1 cellular context compared by ENCODE assay signal in the genomic region with DNA sequence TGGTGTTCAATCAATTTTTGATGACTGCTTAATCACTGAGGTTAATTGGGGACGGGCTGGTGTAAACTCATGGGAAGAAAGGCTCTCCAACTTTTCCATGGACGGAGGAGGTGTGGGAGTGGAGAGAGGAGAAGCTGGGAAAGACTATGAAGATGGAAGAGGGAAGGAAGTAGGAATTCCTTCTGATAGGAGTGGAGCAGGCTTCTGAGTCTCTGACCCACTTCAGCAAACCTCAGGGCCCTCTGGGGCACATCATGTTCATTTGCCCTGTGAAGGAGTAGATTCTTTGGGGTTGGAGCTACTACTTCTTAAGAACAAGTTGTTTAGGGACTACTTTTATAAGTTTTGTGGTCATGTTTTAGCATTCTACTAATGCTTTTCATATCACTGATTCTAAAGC.
TF ChIP-seq lines count a peak whose summit lies in the region.

No MANE protein-coding gene starts in this region.

TF ChIP-seq in WTC11, 78 proteins besides CTCF, POLR2A, EP300 and RAD21 (continued from another document):
- TF ChIP-seq, protein P1, sequence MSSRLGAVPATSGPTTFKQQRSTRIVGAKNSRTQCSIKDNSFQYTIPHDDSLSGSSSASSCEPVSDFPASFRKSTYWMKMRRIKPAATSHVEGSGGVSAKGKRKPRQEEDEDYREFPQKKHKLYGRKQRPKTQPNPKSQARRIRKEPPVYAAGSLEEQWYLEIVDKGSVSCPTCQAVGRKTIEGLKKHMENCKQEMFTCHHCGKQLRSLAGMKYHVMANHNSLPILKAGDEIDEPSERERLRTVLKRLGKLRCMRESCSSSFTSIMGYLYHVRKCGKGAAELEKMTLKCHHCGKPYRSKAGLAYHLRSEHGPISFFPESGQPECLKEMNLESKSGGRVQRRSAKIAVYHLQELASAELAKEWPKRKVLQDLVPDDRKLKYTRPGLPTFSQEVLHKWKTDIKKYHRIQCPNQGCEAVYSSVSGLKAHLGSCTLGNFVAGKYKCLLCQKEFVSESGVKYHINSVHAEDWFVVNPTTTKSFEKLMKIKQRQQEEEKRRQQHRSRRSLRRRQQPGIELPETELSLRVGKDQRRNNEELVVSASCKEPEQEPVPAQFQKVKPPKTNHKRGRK (CRISPR knock-in tag; IDR thresholded peaks at IDR 0.05; ENCODE audit: borderline replicate concordance), result no peak
- TF ChIP-seq CREM (CRISPR knock-in tag; IDR thresholded peaks at IDR 0.05), result no peak
- no peak for TF ChIP-seq NR2C2 (CRISPR knock-in tag; IDR thresholded peaks at IDR 0.05)
- TF ChIP-seq, protein P2, sequence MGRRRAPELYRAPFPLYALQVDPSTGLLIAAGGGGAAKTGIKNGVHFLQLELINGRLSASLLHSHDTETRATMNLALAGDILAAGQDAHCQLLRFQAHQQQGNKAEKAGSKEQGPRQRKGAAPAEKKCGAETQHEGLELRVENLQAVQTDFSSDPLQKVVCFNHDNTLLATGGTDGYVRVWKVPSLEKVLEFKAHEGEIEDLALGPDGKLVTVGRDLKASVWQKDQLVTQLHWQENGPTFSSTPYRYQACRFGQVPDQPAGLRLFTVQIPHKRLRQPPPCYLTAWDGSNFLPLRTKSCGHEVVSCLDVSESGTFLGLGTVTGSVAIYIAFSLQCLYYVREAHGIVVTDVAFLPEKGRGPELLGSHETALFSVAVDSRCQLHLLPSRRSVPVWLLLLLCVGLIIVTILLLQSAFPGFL (CRISPR knock-in tag; IDR thresholded peaks at IDR 0.05; ENCODE audit: borderline replicate concordance), result no peak
- no peak for TF ChIP-seq ETV6 (CRISPR knock-in tag; IDR thresholded peaks at IDR 0.05)
- TF ChIP-seq, protein P3, sequence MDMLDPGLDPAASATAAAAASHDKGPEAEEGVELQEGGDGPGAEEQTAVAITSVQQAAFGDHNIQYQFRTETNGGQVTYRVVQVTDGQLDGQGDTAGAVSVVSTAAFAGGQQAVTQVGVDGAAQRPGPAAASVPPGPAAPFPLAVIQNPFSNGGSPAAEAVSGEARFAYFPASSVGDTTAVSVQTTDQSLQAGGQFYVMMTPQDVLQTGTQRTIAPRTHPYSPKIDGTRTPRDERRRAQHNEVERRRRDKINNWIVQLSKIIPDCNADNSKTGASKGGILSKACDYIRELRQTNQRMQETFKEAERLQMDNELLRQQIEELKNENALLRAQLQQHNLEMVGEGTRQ (CRISPR knock-in tag; IDR thresholded peaks at IDR 0.05), result no peak
- TF ChIP-seq TCF7 (CRISPR knock-in tag; IDR thresholded peaks at IDR 0.05; ENCODE audit: low read depth), result no peak
- TF ChIP-seq, protein P4, sequence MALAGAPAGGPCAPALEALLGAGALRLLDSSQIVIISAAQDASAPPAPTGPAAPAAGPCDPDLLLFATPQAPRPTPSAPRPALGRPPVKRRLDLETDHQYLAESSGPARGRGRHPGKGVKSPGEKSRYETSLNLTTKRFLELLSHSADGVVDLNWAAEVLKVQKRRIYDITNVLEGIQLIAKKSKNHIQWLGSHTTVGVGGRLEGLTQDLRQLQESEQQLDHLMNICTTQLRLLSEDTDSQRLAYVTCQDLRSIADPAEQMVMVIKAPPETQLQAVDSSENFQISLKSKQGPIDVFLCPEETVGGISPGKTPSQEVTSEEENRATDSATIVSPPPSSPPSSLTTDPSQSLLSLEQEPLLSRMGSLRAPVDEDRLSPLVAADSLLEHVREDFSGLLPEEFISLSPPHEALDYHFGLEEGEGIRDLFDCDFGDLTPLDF (CRISPR knock-in tag; IDR thresholded peaks at IDR 0.05), result no peak
- TF ChIP-seq, protein P5, sequence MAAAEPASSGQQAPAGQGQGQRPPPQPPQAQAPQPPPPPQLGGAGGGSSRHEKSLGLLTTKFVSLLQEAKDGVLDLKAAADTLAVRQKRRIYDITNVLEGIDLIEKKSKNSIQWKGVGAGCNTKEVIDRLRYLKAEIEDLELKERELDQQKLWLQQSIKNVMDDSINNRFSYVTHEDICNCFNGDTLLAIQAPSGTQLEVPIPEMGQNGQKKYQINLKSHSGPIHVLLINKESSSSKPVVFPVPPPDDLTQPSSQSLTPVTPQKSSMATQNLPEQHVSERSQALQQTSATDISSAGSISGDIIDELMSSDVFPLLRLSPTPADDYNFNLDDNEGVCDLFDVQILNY (CRISPR knock-in tag; IDR thresholded peaks at IDR 0.05), result no peak
- no peak for TF ChIP-seq ZNF423 (CRISPR knock-in tag; IDR thresholded peaks at IDR 0.05)
- no peak for TF ChIP-seq ESRRA (CRISPR knock-in tag; IDR thresholded peaks at IDR 0.05; ENCODE audit: borderline replicate concordance)
- TF ChIP-seq, protein P6, sequence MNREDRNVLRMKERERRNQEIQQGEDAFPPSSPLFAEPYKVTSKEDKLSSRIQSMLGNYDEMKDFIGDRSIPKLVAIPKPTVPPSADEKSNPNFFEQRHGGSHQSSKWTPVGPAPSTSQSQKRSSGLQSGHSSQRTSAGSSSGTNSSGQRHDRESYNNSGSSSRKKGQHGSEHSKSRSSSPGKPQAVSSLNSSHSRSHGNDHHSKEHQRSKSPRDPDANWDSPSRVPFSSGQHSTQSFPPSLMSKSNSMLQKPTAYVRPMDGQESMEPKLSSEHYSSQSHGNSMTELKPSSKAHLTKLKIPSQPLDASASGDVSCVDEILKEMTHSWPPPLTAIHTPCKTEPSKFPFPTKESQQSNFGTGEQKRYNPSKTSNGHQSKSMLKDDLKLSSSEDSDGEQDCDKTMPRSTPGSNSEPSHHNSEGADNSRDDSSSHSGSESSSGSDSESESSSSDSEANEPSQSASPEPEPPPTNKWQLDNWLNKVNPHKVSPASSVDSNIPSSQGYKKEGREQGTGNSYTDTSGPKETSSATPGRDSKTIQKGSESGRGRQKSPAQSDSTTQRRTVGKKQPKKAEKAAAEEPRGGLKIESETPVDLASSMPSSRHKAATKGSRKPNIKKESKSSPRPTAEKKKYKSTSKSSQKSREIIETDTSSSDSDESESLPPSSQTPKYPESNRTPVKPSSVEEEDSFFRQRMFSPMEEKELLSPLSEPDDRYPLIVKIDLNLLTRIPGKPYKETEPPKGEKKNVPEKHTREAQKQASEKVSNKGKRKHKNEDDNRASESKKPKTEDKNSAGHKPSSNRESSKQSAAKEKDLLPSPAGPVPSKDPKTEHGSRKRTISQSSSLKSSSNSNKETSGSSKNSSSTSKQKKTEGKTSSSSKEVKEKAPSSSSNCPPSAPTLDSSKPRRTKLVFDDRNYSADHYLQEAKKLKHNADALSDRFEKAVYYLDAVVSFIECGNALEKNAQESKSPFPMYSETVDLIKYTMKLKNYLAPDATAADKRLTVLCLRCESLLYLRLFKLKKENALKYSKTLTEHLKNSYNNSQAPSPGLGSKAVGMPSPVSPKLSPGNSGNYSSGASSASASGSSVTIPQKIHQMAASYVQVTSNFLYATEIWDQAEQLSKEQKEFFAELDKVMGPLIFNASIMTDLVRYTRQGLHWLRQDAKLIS (CRISPR knock-in tag; IDR thresholded peaks at IDR 0.05; ENCODE audit: borderline replicate concordance), result no peak
- TF ChIP-seq, protein P7, sequence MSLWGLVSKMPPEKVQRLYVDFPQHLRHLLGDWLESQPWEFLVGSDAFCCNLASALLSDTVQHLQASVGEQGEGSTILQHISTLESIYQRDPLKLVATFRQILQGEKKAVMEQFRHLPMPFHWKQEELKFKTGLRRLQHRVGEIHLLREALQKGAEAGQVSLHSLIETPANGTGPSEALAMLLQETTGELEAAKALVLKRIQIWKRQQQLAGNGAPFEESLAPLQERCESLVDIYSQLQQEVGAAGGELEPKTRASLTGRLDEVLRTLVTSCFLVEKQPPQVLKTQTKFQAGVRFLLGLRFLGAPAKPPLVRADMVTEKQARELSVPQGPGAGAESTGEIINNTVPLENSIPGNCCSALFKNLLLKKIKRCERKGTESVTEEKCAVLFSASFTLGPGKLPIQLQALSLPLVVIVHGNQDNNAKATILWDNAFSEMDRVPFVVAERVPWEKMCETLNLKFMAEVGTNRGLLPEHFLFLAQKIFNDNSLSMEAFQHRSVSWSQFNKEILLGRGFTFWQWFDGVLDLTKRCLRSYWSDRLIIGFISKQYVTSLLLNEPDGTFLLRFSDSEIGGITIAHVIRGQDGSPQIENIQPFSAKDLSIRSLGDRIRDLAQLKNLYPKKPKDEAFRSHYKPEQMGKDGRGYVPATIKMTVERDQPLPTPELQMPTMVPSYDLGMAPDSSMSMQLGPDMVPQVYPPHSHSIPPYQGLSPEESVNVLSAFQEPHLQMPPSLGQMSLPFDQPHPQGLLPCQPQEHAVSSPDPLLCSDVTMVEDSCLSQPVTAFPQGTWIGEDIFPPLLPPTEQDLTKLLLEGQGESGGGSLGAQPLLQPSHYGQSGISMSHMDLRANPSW (CRISPR knock-in tag; conservative IDR thresholded peaks at IDR 0.05; ENCODE audit: low read depth), result no peak
- TF ChIP-seq, protein P8, sequence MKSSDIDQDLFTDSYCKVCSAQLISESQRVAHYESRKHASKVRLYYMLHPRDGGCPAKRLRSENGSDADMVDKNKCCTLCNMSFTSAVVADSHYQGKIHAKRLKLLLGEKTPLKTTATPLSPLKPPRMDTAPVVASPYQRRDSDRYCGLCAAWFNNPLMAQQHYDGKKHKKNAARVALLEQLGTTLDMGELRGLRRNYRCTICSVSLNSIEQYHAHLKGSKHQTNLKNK (CRISPR knock-in tag; IDR thresholded peaks at IDR 0.05), result no peak
